17 cellular contexts compared by ENCODE assay signal in the genomic region with DNA sequence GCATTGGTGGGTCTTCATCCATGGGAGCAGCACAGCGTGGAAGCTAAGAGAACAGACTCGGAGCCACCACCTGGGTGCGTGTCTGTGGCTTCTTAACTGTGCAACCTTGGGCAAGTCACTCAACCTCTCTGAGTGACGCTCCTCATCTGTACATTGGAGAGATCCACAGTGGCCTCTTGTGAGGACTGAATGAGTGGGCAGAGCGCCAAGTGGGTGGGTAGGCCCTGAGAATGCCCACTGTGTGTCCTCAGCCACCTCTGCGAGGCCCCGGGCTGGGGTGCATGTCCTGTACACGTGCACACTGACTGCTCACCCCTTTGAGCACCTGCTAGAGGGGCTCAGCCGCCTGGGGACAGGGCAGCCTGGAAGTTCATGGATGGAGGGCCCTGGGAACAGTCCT.
"Had no signal": no experiment of that assay in that cellular context is flagged by ENCODE, and none has a peak within 500 bp of the region (broad histone marks: within the 10 kb centered on the region; RNA-seq: fewer than 3 reads in every experiment).

No MANE protein-coding gene starts in this region.

- H3K27me3 ChIP-seq: heart left ventricle had no signal

- DNase-seq: effector CD4-positive, alpha-beta T cell; foreskin melanocyte; heart left ventricle; hippocampal formation; natural killer cell; nucleus accumbens; stimulated activated CD4-positive, alpha-beta T cell treated with anti-CD3 and anti-CD28 coated beads, Interleukin-2, amount 100 ng/mL, for 24 hours; stimulated activated CD4-positive, alpha-beta T cell treated with anti-CD3 and anti-CD28 coated beads, Interleukin-4, amount 100 ng/mL, for 4 hours; stimulated activated naive CD4-positive, alpha-beta T cell; stomach had no signal

- H3K36me3 ChIP-seq: heart left ventricle, stomach, thoracic aorta had no signal

- H3K4me1 ChIP-seq: psoas muscle had no signal

- H3K9me3 Mint-ChIP-seq: natural killer cell had no signal

- H3K9me3 ChIP-seq: psoas muscle, thoracic aorta had no signal

- H3K27ac ChIP-seq: heart left ventricle, parathyroid adenoma, psoas muscle, stomach, thoracic aorta had no signal

- H3K4me3 Mint-ChIP-seq: mesothelial cell of epicardium, natural killer cell, neural crest cell had no signal

- ATAC-seq: heart left ventricle, left lobe of liver, natural killer cell, psoas muscle, sciatic nerve had no signal

- H3K27ac Mint-ChIP-seq: mesothelial cell of epicardium, natural killer cell had no signal

- H3K36me3 Mint-ChIP-seq: natural killer cell had no signal

- H3K4me1 Mint-ChIP-seq: mesothelial cell of epicardium, natural killer cell had no signal

- H3K4me3 ChIP-seq: heart left ventricle, psoas muscle, stomach, thoracic aorta had no signal
